In the genomic region with DNA sequence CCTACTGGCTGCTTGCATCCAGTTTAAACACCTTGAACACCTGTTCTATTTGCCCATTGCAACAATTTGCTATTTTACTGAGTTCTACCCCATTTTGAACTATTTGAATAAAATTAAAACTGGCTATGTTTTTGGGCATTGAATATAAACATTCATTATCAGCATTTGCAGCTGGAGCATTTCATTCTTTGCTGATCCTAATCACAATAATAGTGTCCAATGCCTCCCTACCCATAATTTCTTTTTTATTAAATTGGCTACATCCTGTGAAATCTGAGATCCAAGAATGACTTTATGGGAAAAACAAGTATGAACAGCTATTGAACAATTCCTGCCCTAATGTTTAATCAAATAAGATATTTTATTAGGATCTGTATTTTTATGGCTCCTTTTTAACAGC, we compare ENCODE assay signal across 28 cellular contexts.
"Had no signal": no experiment of that assay in that cellular context is flagged by ENCODE, and none has a peak within 500 bp of the region (broad histone marks: within the 10 kb centered on the region; RNA-seq: fewer than 3 reads in every experiment).

No MANE protein-coding gene starts in this region.

- DNase-seq: activated B cell treated with CpG ODN at 0.5 μM for 24 hours; activated CD4-positive, alpha-beta memory T cell treated with anti-CD3 and anti-CD28 coated beads for 36 hours; activated CD4-positive, alpha-beta T cell treated with anti-CD3 and anti-CD28 coated beads for 4 hours; activated CD4-positive, alpha-beta T cell treated with anti-CD3 and anti-CD28 coated beads, Interleukin-2, amount 50 U/mL, for 1 hour; activated CD4-positive, CD25-positive, alpha-beta regulatory T cell treated with anti-CD3 and anti-CD28 coated beads, Interleukin-2, amount 50 U/mL, for 72 hours; activated CD8-positive, alpha-beta memory T cell treated with anti-CD3 and anti-CD28 coated beads, Interleukin-2, amount 50 U/mL, for 4 hours; activated gamma-delta T cell treated with Interleukin-2 at 50 U/mL for 16 hours; activated naive CD4-positive, alpha-beta T cell treated with anti-CD3 and anti-CD28 coated beads for 36 hours; activated T-cell treated with anti-CD3 and anti-CD28 coated beads for 4 hours; activated T-cell treated with anti-CD3 and anti-CD28 coated beads, Interleukin-2, amount 50 U/mL, for 4 hours; adrenal gland; body of pancreas; Karpas-422; KBM-7; MM.1S; NCI-H1092 treated with DMSO at 0.1 percent for 48 hours; NCI-H1436; NCI-H187; NCI-H2029 treated with DMSO at 0.1 percent for 48 hours; NCI-H2107; NCI-H2171; NCI-H510A; NCI-H526; Peyer's patch; RPMI8226; SIG-M5 had no signal

- H3K4me1 ChIP-seq: adrenal gland, body of pancreas, breast epithelium, Peyer's patch had no signal

- H3K27ac ChIP-seq: adrenal gland, body of pancreas, breast epithelium, Peyer's patch had no signal

- H3K36me3 ChIP-seq: adrenal gland, breast epithelium, Peyer's patch had no signal

- FAIRE-seq: astrocyte had no signal

- H3K4me3 ChIP-seq: adrenal gland, body of pancreas, breast epithelium, Peyer's patch had no signal

- H3K27me3 ChIP-seq: adrenal gland, body of pancreas, breast epithelium, Peyer's patch had no signal

- ATAC-seq: activated T-cell treated with anti-CD3 and anti-CD28 coated beads, Interleukin-2, amount 50 U/mL, for 4 hours; body of pancreas had no signal

- H3K9me3 ChIP-seq: adrenal gland, body of pancreas, breast epithelium, Peyer's patch had no signal
